In the genomic region with DNA sequence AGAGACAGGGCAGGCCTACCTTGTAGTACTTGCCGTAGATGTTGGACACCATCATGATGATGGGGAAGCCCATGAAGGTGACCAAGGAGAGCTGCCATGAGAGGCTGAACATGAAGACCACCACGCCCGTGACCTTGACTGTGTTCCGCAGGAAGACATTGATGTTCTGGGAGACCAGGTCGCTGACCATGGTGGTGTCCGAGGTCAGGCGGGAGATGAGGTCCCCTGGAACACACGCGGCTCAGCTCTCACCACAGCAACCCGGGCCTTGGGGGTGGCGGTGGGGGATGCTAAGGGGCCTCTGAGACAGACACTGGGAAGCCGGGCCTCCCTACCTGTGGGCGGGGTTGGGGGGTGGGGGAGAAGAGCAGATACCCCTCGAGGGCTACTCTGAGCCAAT, we compare ENCODE assay signal across 19 cellular contexts. TPM values are rescaled to one million over a fixed set of nuclear protein-coding genes. Genes with fewer than 3 reads are reported as not detected.
DNase-seq lines count a peak whose midpoint lies in the region; ATAC-seq and TF ChIP-seq lines count a peak whose summit lies in the region.
"Had no signal": no experiment of that assay in that cellular context is flagged by ENCODE, and none has a peak within 500 bp of the region (broad histone marks: within the 10 kb centered on the region; RNA-seq: fewer than 3 reads in every experiment).

No MANE protein-coding gene starts in this region.

- H3K27me3 Mint-ChIP-seq in activated CD8-positive, alpha-beta T cell treated with anti-CD3 and anti-CD28 coated beads, Interleukin-2, amount 10 ng/mL, durations not matched to agents 7 days and 5 days (ENCODE audit: low read depth), result no peaks in the 10 kb centered on the region
- H3K27me3 Mint-ChIP-seq in activated CD8-positive, alpha-beta T cell treated with anti-CD3 and anti-CD28 coated beads for 36 hours, result peaks cover 2% of the 10 kb centered on the region
- H3K27me3 Mint-ChIP-seq in stimulated activated memory B cell treated with anti-CD40 and anti-IgM and Interleukin-4, amounts not matched to agents 10 μg/mL and 1 μg/mL and 100 μg/mL, for 72 hours, result no peaks in the 10 kb centered on the region
- H3K27me3 Mint-ChIP-seq: CD8-positive, alpha-beta memory T cell had no signal

- POLR2A ChIA-PET in activated CD8-positive, alpha-beta T cell treated with anti-CD3 and anti-CD28 coated beads, Interleukin-2, amount 10 ng/mL, durations not matched to agents 7 days and 5 days (lab: Charles Lee), result no interaction called here
- POLR2A ChIA-PET in activated CD8-positive, alpha-beta T cell treated with anti-CD3 and anti-CD28 coated beads for 36 hours (lab: Charles Lee), result interaction anchor here (0.9 to 1.5 kb wide), 3 partner anchors 84 to 143 kb away, joined by 3 to 4 read pairs (median 3); no protein-coding TSS in a partner anchor
- POLR2A ChIA-PET in HEK293 (lab: Yijun Ruan, JAX), result no interaction called here

- no peak for TF ChIP-seq CTCF in activated CD8-positive, alpha-beta T cell treated with anti-CD3 and anti-CD28 coated beads for 36 hours (IDR thresholded peaks at IDR 0.05)
- no peak for TF ChIP-seq CTCF in HEK293 (tag by site-specific recombination; IDR thresholded peaks at IDR 0.05)

- no peaks in the 10 kb centered on the region for H3K9me3 ChIP-seq in HEK293 (ENCODE audit: control insufficient read depth, insufficient read depth, low read depth, low read length)
- H3K9me3 ChIP-seq: MG63 had no signal

- H3K27ac ChIP-seq in HEK293 (ENCODE audit: extremely low read depth, low read depth, low read length), result no peak overlapping the region

- peaks cover 34% of the 10 kb centered on the region for H3K4me1 Mint-ChIP-seq in activated CD8-positive, alpha-beta T cell treated with anti-CD3 and anti-CD28 coated beads, Interleukin-2, amount 10 ng/mL, durations not matched to agents 7 days and 5 days (ENCODE audit: low read depth)
- H3K4me1 Mint-ChIP-seq in activated CD8-positive, alpha-beta T cell treated with anti-CD3 and anti-CD28 coated beads for 36 hours (ENCODE audit: low read depth), result peaks cover 27% of the 10 kb centered on the region
- H3K4me1 Mint-ChIP-seq in stimulated activated memory B cell treated with anti-CD40 and anti-IgM and Interleukin-4, amounts not matched to agents 10 μg/mL and 1 μg/mL and 100 μg/mL, for 72 hours, result peaks cover 64% of the 10 kb centered on the region

- no peak overlapping the region for H3K4me3 Mint-ChIP-seq in activated CD8-positive, alpha-beta T cell treated with anti-CD3 and anti-CD28 coated beads, Interleukin-2, amount 10 ng/mL, durations not matched to agents 7 days and 5 days
- no peak overlapping the region for H3K4me3 Mint-ChIP-seq in activated CD8-positive, alpha-beta T cell treated with anti-CD3 and anti-CD28 coated beads for 36 hours
- H3K4me3 Mint-ChIP-seq in stimulated activated memory B cell treated with anti-CD40 and anti-IgM and Interleukin-4, amounts not matched to agents 10 μg/mL and 1 μg/mL and 100 μg/mL, for 72 hours, result no peak overlapping the region
- H3K4me3 Mint-ChIP-seq: CD8-positive, alpha-beta memory T cell; HFFc6 had no signal

- H3K4me3 ChIP-seq in HEK293 (ENCODE audit: low read depth, low read length), result no peak overlapping the region
- H3K4me3 ChIP-seq: MG63 had no signal

- DNase-seq in activated CD8-positive, alpha-beta T cell treated with anti-CD3 and anti-CD28 coated beads, Interleukin-2, amount 10 ng/mL, durations not matched to agents 7 days and 5 days, result no peak
- no peak for DNase-seq in activated CD8-positive, alpha-beta T cell treated with anti-CD3 and anti-CD28 coated beads for 36 hours
- DNase-seq in iPS-NIHi7 (ENCODE audit: extremely low spot score), result peak; percentile 8
- DNase-seq in NK-92 treated with Interleukin-12 subunit alpha and Interleukin-12 subunit beta, amount 100 ng/mL, for 24 hours (lab: John Stamatoyannopoulos, UW), result no peak
- no peak for DNase-seq in SW480 (ENCODE audit: low spot score)
- DNase-seq: 8988T; CD8-positive, alpha-beta memory T cell; EL; HFFc6; Kasumi-1; MG63; NCI-H1417; NCI-H1694 treated with DMSO at 0.1 percent for 48 hours; NCI-H2081 treated with DMSO at 0.1 percent for 48 hours; NCI-H2171 treated with DMSO at 0.1 percent for 48 hours; NCI-H524 treated with DMSO at 0.1 percent for 48 hours; SIG-M5 had no signal

- no peaks in the 10 kb centered on the region for H3K36me3 Mint-ChIP-seq in activated CD8-positive, alpha-beta T cell treated with anti-CD3 and anti-CD28 coated beads, Interleukin-2, amount 10 ng/mL, durations not matched to agents 7 days and 5 days (ENCODE audit: low read depth)
- H3K36me3 Mint-ChIP-seq in activated CD8-positive, alpha-beta T cell treated with anti-CD3 and anti-CD28 coated beads for 36 hours (ENCODE audit: low read depth), result no peaks in the 10 kb centered on the region
- H3K36me3 Mint-ChIP-seq in stimulated activated memory B cell treated with anti-CD40 and anti-IgM and Interleukin-4, amounts not matched to agents 10 μg/mL and 1 μg/mL and 100 μg/mL, for 72 hours, result no peaks in the 10 kb centered on the region

- no peak for ATAC-seq in activated CD8-positive, alpha-beta T cell treated with anti-CD3 and anti-CD28 coated beads, Interleukin-2, amount 10 ng/mL, durations not matched to agents 7 days and 5 days
- ATAC-seq in activated CD8-positive, alpha-beta T cell treated with anti-CD3 and anti-CD28 coated beads for 36 hours, result no peak
- ATAC-seq in stimulated activated memory B cell treated with anti-CD40 and anti-IgM and Interleukin-4, amounts not matched to agents 10 μg/mL and 1 μg/mL and 100 μg/mL, for 72 hours, result no peak

- intact Hi-C loops in activated CD8-positive, alpha-beta T cell treated with anti-CD3 and anti-CD28 coated beads for 36 hours (cut with micrococcal nuclease), result no loop called here

- H3K27ac Mint-ChIP-seq in activated CD8-positive, alpha-beta T cell treated with anti-CD3 and anti-CD28 coated beads, Interleukin-2, amount 10 ng/mL, durations not matched to agents 7 days and 5 days, result peak overlapping the region; percentile 30
- H3K27ac Mint-ChIP-seq in activated CD8-positive, alpha-beta T cell treated with anti-CD3 and anti-CD28 coated beads for 36 hours, result no peak overlapping the region
- H3K27ac Mint-ChIP-seq in stimulated activated memory B cell treated with anti-CD40 and anti-IgM and Interleukin-4, amounts not matched to agents 10 μg/mL and 1 μg/mL and 100 μg/mL, for 72 hours, result peak overlapping the region; percentile 74

- no peaks in the 10 kb centered on the region for H3K9me3 Mint-ChIP-seq in activated CD8-positive, alpha-beta T cell treated with anti-CD3 and anti-CD28 coated beads, Interleukin-2, amount 10 ng/mL, durations not matched to agents 7 days and 5 days (ENCODE audit: insufficient read depth)
- H3K9me3 Mint-ChIP-seq in activated CD8-positive, alpha-beta T cell treated with anti-CD3 and anti-CD28 coated beads for 36 hours, result no peaks in the 10 kb centered on the region
- H3K9me3 Mint-ChIP-seq in stimulated activated memory B cell treated with anti-CD40 and anti-IgM and Interleukin-4, amounts not matched to agents 10 μg/mL and 1 μg/mL and 100 μg/mL, for 72 hours, result no peaks in the 10 kb centered on the region
- H3K9me3 Mint-ChIP-seq: CD8-positive, alpha-beta memory T cell; HFFc6 had no signal

- CTCF ChIA-PET in activated CD8-positive, alpha-beta T cell treated with anti-CD3 and anti-CD28 coated beads, Interleukin-2, amount 10 ng/mL, durations not matched to agents 7 days and 5 days (lab: Charles Lee), result interaction anchor here (1.3 to 15.1 kb wide), 5 partner anchors 54 to 158 kb away, joined by 5 to 204 read pairs (median 5); no protein-coding TSS in a partner anchor
- CTCF ChIA-PET in activated CD8-positive, alpha-beta T cell treated with anti-CD3 and anti-CD28 coated beads for 36 hours (lab: Charles Lee), result interaction anchor here (1.1 to 7.8 kb wide), 4 partner anchors 68 to 89 kb away, joined by 3 to 87 read pairs (median 4); no protein-coding TSS in a partner anchor
- CTCF ChIA-PET in HEK293 (lab: Yijun Ruan, JAX), result interaction anchor here (0.5 to 1.8 kb wide), 4 partner anchors 68 to 285 kb away, joined by 3 to 5 read pairs (median 4); no protein-coding TSS in a partner anchor

- H3K4me1 ChIP-seq in HEK293 (ENCODE audit: control insufficient read depth, insufficient read depth, low read length), result no peaks in the 10 kb centered on the region

- H3K36me3 ChIP-seq in HEK293 (ENCODE audit: control insufficient read depth in 2 of 2, insufficient read depth in 1 of 2, low read length in 2 of 2), result peaks cover 0 to 9% of the 10 kb centered on the region in 2 experiments; a peak in 2 of 3 replicates
- H3K36me3 ChIP-seq: MG63 had no signal

TF ChIP-seq in HEK293, 187 proteins besides CTCF, POLR2A, EP300 and RAD21 (continues in another document):
- no peak for TF ChIP-seq SP3 (tag by site-specific recombination; IDR thresholded peaks at IDR 0.05)

RNA-seq across cellular contexts. Expression of gene ABCB9, which starts 17.7 kb away (rescaled TPM):
- 1 to 10 TPM; 5.9 to 6.0 TPM for total RNA-seq in activated CD8-positive, alpha-beta T cell treated with anti-CD3 and anti-CD28 coated beads, Interleukin-2, amount 10 ng/mL, durations not matched to agents 7 days and 5 days
- 1 to 10 TPM; 4.3 to 4.9 TPM for total RNA-seq in activated CD8-positive, alpha-beta T cell treated with anti-CD3 and anti-CD28 coated beads for 36 hours

RNA-seq across cellular contexts. Expression of gene OGFOD2, which starts 26.4 kb away (rescaled TPM):
- total RNA-seq in activated CD8-positive, alpha-beta T cell treated with anti-CD3 and anti-CD28 coated beads, Interleukin-2, amount 10 ng/mL, durations not matched to agents 7 days and 5 days, result 10 to 100 TPM; 24.1 to 27.0 TPM
- 10 to 100 TPM; 27.1 to 31.5 TPM for total RNA-seq in activated CD8-positive, alpha-beta T cell treated with anti-CD3 and anti-CD28 coated beads for 36 hours

RNA-seq across cellular contexts. Expression of gene ARL6IP4, which starts 31.9 kb away (rescaled TPM):
- 100 to 1,000 TPM; 204 to 213 TPM for total RNA-seq in activated CD8-positive, alpha-beta T cell treated with anti-CD3 and anti-CD28 coated beads, Interleukin-2, amount 10 ng/mL, durations not matched to agents 7 days and 5 days
- total RNA-seq in activated CD8-positive, alpha-beta T cell treated with anti-CD3 and anti-CD28 coated beads for 36 hours, result 100 to 1,000 TPM; 174 to 180 TPM

RNA-seq across cellular contexts. Expression of gene VPS37B, which starts 52.7 kb away (rescaled TPM):
- total RNA-seq in activated CD8-positive, alpha-beta T cell treated with anti-CD3 and anti-CD28 coated beads, Interleukin-2, amount 10 ng/mL, durations not matched to agents 7 days and 5 days, result 10 to 100 TPM; 24.9 to 26.5 TPM
- 10 to 100 TPM; 17.8 to 18.4 TPM for total RNA-seq in activated CD8-positive, alpha-beta T cell treated with anti-CD3 and anti-CD28 coated beads for 36 hours
